Comparison of ENCODE assay signal across 8 cellular contexts in the genomic region with DNA sequence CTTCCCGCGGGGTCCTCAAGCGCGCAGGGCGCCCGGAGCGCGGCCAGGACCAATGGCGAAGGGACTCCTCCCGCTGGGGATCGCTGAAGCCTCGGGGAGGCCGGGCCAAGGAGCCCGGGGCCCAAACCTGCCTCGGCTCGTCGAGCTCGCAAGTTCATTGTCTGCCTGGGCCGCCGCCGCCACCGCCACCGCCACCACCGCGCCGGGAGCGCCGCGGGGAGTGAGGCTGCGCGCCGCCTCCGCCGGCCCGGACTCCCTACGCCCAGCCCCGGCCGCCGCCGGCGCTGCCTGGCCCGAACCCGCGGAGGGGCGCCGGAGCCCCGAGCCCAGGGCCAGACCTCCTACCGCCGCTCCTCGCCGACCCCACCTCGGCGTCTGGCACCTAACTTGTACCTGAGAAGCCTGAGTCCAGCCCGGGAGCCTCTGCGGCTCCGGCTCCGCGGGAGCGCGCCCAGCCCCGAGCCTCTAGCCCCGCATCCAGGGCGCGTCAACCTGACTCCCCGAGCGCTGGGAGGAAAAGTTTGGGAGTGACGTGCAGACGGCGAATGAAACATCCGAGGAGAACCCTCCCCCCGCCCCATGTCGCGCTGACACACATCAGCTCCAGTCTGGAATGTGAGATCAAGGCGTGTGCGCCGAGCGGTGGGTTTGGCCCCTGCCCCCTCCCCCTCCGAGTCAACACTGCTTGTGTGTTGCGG. TPM values are rescaled to one million over a fixed set of nuclear protein-coding genes. Genes with fewer than 3 reads are reported as not detected.
A peak's percentile ranks its signal among the peaks of the same experiment; 100 is the strongest.
DNase-seq lines count a peak whose midpoint lies in the region; ATAC-seq and TF ChIP-seq lines count a peak whose summit lies in the region.

A gene with protein sequence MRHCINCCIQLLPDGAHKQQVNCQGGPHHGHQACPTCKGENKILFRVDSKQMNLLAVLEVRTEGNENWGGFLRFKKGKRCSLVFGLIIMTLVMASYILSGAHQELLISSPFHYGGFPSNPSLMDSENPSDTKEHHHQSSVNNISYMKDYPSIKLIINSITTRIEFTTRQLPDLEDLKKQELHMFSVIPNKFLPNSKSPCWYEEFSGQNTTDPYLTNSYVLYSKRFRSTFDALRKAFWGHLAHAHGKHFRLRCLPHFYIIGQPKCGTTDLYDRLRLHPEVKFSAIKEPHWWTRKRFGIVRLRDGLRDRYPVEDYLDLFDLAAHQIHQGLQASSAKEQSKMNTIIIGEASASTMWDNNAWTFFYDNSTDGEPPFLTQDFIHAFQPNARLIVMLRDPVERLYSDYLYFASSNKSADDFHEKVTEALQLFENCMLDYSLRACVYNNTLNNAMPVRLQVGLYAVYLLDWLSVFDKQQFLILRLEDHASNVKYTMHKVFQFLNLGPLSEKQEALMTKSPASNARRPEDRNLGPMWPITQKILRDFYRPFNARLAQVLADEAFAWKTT (minus strand): TSS at position 523 of the 698 bp plus-strand sequence. CDS start 47,386 bp downstream, outside the sequence.

- peak within 1 kb of the TSS; percentile 71; the same call in 1 of the 2 replicates for H3K4me3 Mint-ChIP-seq in HFFc6
- peak within 1 kb of the TSS; percentile 51 for H3K4me3 Mint-ChIP-seq in activated T-cell treated with anti-CD3 and anti-CD28 coated beads, Interleukin-2, amount 50 U/mL, for 4 hours

- H3K27me3 Mint-ChIP-seq in HFFc6 (ENCODE audit: insufficient read depth), result peaks cover 34% of the 10 kb centered on the region
- peaks cover 50% of the 10 kb centered on the region for H3K27me3 Mint-ChIP-seq in activated T-cell treated with anti-CD3 and anti-CD28 coated beads, Interleukin-2, amount 50 U/mL, for 4 hours (ENCODE audit: low read depth)

- ATAC-seq in activated T-cell treated with anti-CD3 and anti-CD28 coated beads, Interleukin-2, amount 50 U/mL, for 4 hours, result peak; percentile 40 to 56
- ATAC-seq in GM19452 (IDR thresholded peaks at IDR 0.05; ENCODE audit: unreplicated experiment), result no peak

- no peak within 1 kb of the TSS; the same call in 1 of the 2 replicates for H3K27ac Mint-ChIP-seq in HFFc6

- DNase-seq in EL, result peak; percentile 70
- peak; percentile 26 for DNase-seq in HFFc6
- no peak for DNase-seq in activated T-cell treated with anti-CD3 and anti-CD28 coated beads, Interleukin-2, amount 50 U/mL, for 4 hours
- no peak for DNase-seq in glomerular endothelial cell (ENCODE audit: extremely low read depth, low read depth, low spot score)
- DNase-seq in non-pigmented ciliary epithelial cell (ENCODE audit: low read depth), result peak; percentile 6
- DNase-seq in NCI-H1694 treated with DMSO at 0.1 percent for 48 hours (lab: John Stamatoyannopoulos, UW), result no peak
- no peak for DNase-seq in cerebellar cortex (ENCODE audit: low spot score)

- H3K9me3 Mint-ChIP-seq in HFFc6, result peaks cover 6% of the 10 kb centered on the region
- H3K9me3 Mint-ChIP-seq in activated T-cell treated with anti-CD3 and anti-CD28 coated beads, Interleukin-2, amount 50 U/mL, for 4 hours, result no peaks in the 10 kb centered on the region

- H3K36me3 Mint-ChIP-seq in HFFc6 (ENCODE audit: low read depth), result no peaks in the 10 kb centered on the region; the same call in 1 of the 2 replicates
- no peaks in the 10 kb centered on the region for H3K36me3 Mint-ChIP-seq in activated T-cell treated with anti-CD3 and anti-CD28 coated beads, Interleukin-2, amount 50 U/mL, for 4 hours (ENCODE audit: insufficient read depth)

- no peak for TF ChIP-seq CTCF in HFFc6 (IDR thresholded peaks at IDR 0.05)

- no peaks in the 10 kb centered on the region for H3K4me1 Mint-ChIP-seq in HFFc6 (ENCODE audit: low read depth)
- H3K4me1 Mint-ChIP-seq in activated T-cell treated with anti-CD3 and anti-CD28 coated beads, Interleukin-2, amount 50 U/mL, for 4 hours (ENCODE audit: low read depth), result peaks cover 2% of the 10 kb centered on the region

RNA-seq across cellular contexts. Expression of the gene that starts here (rescaled TPM):
- total RNA-seq in HFFc6 (2021; fragmentation: NEBNext Ultra II Directional; extraction: Animal tissue kit (Norgen Biotek cat#: 25700)), result 1 to 10 TPM in 4 of 6 experiments, under 1 TPM in 2; 0.88 to 8.7 (median 1.1) TPM
- under 1 TPM; 0.08 to 0.29 (median 0.11) TPM for total RNA-seq in activated T-cell treated with anti-CD3 and anti-CD28 coated beads, Interleukin-2, amount 50 U/mL, for 4 hours
- total RNA-seq in glomerular endothelial cell, result 68.1 and 76.9 TPM in 2 replicates

Comparison
In these comparisons a context has a peak if more than half of its experiments do, and no peak if none do; other contexts are left out.
1. Peak in ATAC-seq in activated T-cell treated with anti-CD3 and anti-CD28 coated beads, Interleukin-2, amount 50 U/mL, for 4 hours; RNA of the gene not detected or under 1 TPM.
2. DNase-seq: peak in EL (single experiment), HFFc6 (single experiment) and non-pigmented ciliary epithelial cell (single experiment); none in activated T-cell treated with anti-CD3 and anti-CD28 coated beads, Interleukin-2, amount 50 U/mL, for 4 hours (single experiment), glomerular endothelial cell (single experiment), NCI-H1694 treated with DMSO at 0.1 percent for 48 hours (single experiment) and cerebellar cortex (single experiment).